ENCODE assay signal across 7 cellular contexts in the genomic region with DNA sequence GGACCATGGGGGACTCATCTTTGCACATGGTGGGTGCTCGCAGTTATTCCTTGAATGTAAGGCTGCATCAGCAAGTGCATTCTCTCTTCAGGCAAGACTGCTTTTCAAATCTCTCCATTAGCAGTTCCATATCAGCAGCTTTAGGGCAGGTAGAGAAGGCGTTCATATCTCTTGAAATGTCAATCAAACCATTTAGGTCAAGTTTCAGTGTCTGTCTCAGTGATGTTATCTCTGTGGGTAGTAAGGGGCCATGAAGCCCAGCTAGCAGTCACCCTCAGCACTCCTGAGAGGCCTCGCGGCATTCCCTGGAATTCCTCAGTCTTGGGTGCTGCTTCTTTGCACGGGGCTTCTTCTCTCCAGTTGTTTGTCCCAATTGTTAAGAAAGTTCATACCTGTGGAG.
"Had no signal": no experiment of that assay in that cellular context is flagged by ENCODE, and none has a peak within 500 bp of the region (broad histone marks: within the 10 kb centered on the region; RNA-seq: fewer than 3 reads in every experiment).

No MANE protein-coding gene starts in this region.

- DNase-seq: GDM1, GF-D8 had no signal

- FAIRE-seq: G401.6, GM12878, GM12891, GM18507, GM19239 had no signal

- ATAC-seq: GM12878 had no signal

- H3K4me3 ChIP-seq: GM12878 had no signal
